1 cellular context compared by ENCODE assay signal in genomic region chr3:32106132-32106928, GRCh38.
TF ChIP-seq lines count a peak whose summit lies in the region.

GPD1L (plus strand) TSS chr3:32106620; CDS start chr3:32106712, 92 bp downstream.

TF ChIP-seq in K562, 482 proteins besides CTCF, POLR2A, EP300 and RAD21 (continued from another document):
- no peak for TF ChIP-seq RNF219 (CRISPR knock-in tag; IDR thresholded peaks at IDR 0.05)
